11 cellular contexts compared by ENCODE assay signal in the genomic region with DNA sequence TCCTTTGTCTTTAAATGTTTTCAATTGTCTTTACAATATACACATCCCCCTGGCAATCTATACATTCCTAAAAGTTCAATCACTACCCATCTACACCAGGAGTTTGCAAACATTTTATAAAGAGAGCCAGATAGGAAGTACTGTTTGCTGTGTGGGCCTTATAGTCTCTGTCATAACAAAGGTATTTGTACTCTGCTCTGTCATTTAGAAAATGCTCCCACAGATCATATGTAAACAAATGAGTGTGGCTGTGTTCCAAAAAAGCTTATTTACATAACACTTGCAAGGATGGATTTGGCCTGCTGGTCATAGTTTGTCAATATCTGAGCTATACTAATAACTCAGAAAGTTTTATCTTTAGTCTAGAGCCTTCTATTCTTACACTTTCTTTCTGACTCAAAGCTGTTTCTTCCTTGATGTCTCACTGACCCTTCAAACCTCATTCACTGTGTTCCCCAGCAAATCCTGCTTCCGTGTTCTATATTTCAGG.
DNase-seq lines count a peak whose midpoint lies in the region; ATAC-seq and TF ChIP-seq lines count a peak whose summit lies in the region.
"Had no signal": no experiment of that assay in that cellular context is flagged by ENCODE, and none has a peak within 500 bp of the region (broad histone marks: within the 10 kb centered on the region; RNA-seq: fewer than 3 reads in every experiment).

No MANE protein-coding gene starts in this region.

- H3K4me3 ChIP-seq in breast epithelium (no peak overlapping the region), adipocyte (ENCODE audit: low read length) (no peak overlapping the region)

- H3K4me1 Mint-ChIP-seq in MCF 10A (ENCODE audit: insufficient read depth, unreplicated experiment) (peaks cover 14% of the 10 kb centered on the region), osteocyte (ENCODE audit: unreplicated experiment) (peaks cover 10% of the 10 kb centered on the region)
- H3K4me1 Mint-ChIP-seq: naive thymus-derived CD4-positive, alpha-beta T cell had no signal

- TF ChIP-seq CTCF in MCF 10A (IDR thresholded peaks at IDR 0.05; ENCODE audit: unreplicated experiment) (no peak), breast epithelium (IDR thresholded peaks at IDR 0.05) (no peak), osteocyte (IDR thresholded peaks at IDR 0.05) (no peak)

- no peak overlapping the region for H3K9ac ChIP-seq in adipocyte (ENCODE audit: low read length)

- H3K4me3 Mint-ChIP-seq in MCF 10A (ENCODE audit: unreplicated experiment) (no peak overlapping the region), osteocyte (ENCODE audit: unreplicated experiment) (no peak overlapping the region)
- H3K4me3 Mint-ChIP-seq: naive thymus-derived CD4-positive, alpha-beta T cell; stimulated activated naive CD8-positive, alpha-beta T cell treated with anti-CD3 and anti-CD28 coated beads, Interleukin-15, Interleukin-2, amounts not matched to agents 100 ng/mL and 50 ng/mL, for 24 hours had no signal

- CTCF ChIA-PET in MCF 10A (lab: Yijun Ruan, JAX), result no interaction called here

- no peaks in the 10 kb centered on the region for H3K36me3 ChIP-seq in breast epithelium
- H3K36me3 ChIP-seq in adipocyte (ENCODE audit: control insufficient read depth, insufficient read depth, low read length, severe bottlenecking), result no peaks in the 10 kb centered on the region

- H3K27ac Mint-ChIP-seq in MCF 10A (ENCODE audit: low read depth, unreplicated experiment) (no peak overlapping the region), osteocyte (ENCODE audit: unreplicated experiment) (no peak overlapping the region)
- H3K27ac Mint-ChIP-seq: naive thymus-derived CD4-positive, alpha-beta T cell; stimulated activated naive CD8-positive, alpha-beta T cell treated with anti-CD3 and anti-CD28 coated beads, Interleukin-15, Interleukin-2, amounts not matched to agents 100 ng/mL and 50 ng/mL, for 24 hours had no signal

- H3K4me1 ChIP-seq in breast epithelium (no peaks in the 10 kb centered on the region), adipocyte (ENCODE audit: control insufficient read depth, insufficient read depth, low read length) (peaks cover 22% of the 10 kb centered on the region)

- H3K27me3 ChIP-seq in breast epithelium (no peaks in the 10 kb centered on the region), adipocyte (replicated peaks; ENCODE audit: control insufficient read depth, insufficient read depth, low read length) (no peaks in the 10 kb centered on the region)

- no peak for TF ChIP-seq POLR2A in breast epithelium (IDR thresholded peaks at IDR 0.05)

- H3K27me3 Mint-ChIP-seq in MCF 10A (ENCODE audit: insufficient read depth, unreplicated experiment), result peaks cover 27% of the 10 kb centered on the region
- no peaks in the 10 kb centered on the region for H3K27me3 Mint-ChIP-seq in osteocyte (ENCODE audit: unreplicated experiment)
- H3K27me3 Mint-ChIP-seq: naive thymus-derived CD4-positive, alpha-beta T cell; stimulated activated naive CD8-positive, alpha-beta T cell treated with anti-CD3 and anti-CD28 coated beads, Interleukin-15, Interleukin-2, amounts not matched to agents 100 ng/mL and 50 ng/mL, for 24 hours had no signal

- intact Hi-C loops in MCF 10A (cut with micrococcal nuclease) (no loop called here), breast epithelium (cut with DNase I; ENCODE audit: low total_unique reads) (no loop called here)

- H3K27ac ChIP-seq in breast epithelium, result no peak overlapping the region

- peak; percentile 71 for ATAC-seq in HG03280 (IDR thresholded peaks at IDR 0.05; ENCODE audit: unreplicated experiment)
- ATAC-seq: naive thymus-derived CD4-positive, alpha-beta T cell had no signal

- H3K9me3 Mint-ChIP-seq in MCF 10A (ENCODE audit: unreplicated experiment) (no peaks in the 10 kb centered on the region), osteocyte (ENCODE audit: unreplicated experiment) (no peaks in the 10 kb centered on the region)
- H3K9me3 Mint-ChIP-seq: stimulated activated naive CD8-positive, alpha-beta T cell treated with anti-CD3 and anti-CD28 coated beads, Interleukin-15, Interleukin-2, amounts not matched to agents 100 ng/mL and 50 ng/mL, for 24 hours had no signal

- BruUV-seq in MCF 10A (replicated peaks; lab: Mats Ljungman, UMichigan), result no TSS peak

- H3K9me3 ChIP-seq in breast epithelium (no peaks in the 10 kb centered on the region), adipocyte (ENCODE audit: control insufficient read depth, low read length) (no peaks in the 10 kb centered on the region)

- POLR2A ChIA-PET in MCF 10A (lab: Yijun Ruan, JAX), result interaction anchor here (0.6 kb wide), 1 partner anchor 27 kb away, joined by 3 read pairs; no protein-coding TSS in a partner anchor

- DNase-seq in MCF 10A (ENCODE audit: unreplicated experiment) (peak; percentile 43), breast epithelium (ENCODE audit: low spot score in 2 of 2) (no peak), adipocyte (ENCODE audit: low read depth) (peak; percentile 66), osteocyte (ENCODE audit: extremely low spot score, unreplicated experiment) (no peak), anterior cingulate cortex (lab: John Stamatoyannopoulos, UW) (no peak), DMS153 (lab: John Stamatoyannopoulos, UW) (no peak)
- DNase-seq in activated naive CD4-positive, alpha-beta T cell treated with Interleukin-2 at 50 U/mL for 16 hours, result no peak
- DNase-seq: cerebellar nuclear complex had no signal

- H3K36me3 Mint-ChIP-seq in MCF 10A (ENCODE audit: insufficient read depth, unreplicated experiment) (no peaks in the 10 kb centered on the region), osteocyte (ENCODE audit: unreplicated experiment) (no peaks in the 10 kb centered on the region)
- H3K36me3 Mint-ChIP-seq: naive thymus-derived CD4-positive, alpha-beta T cell had no signal

Comparison
In these comparisons a context has a peak if more than half of its experiments do, and no peak if none do; other contexts are left out.
1. DNase-seq: peak in MCF 10A (single experiment) and adipocyte (single experiment); none in breast epithelium (0 of 2), activated naive CD4-positive, alpha-beta T cell treated with Interleukin-2 at 50 U/mL for 16 hours (single experiment), osteocyte (single experiment), anterior cingulate cortex (0 of 58) and DMS153 (single experiment).